ENCODE assay signal across 11 cellular contexts in the genomic region with DNA sequence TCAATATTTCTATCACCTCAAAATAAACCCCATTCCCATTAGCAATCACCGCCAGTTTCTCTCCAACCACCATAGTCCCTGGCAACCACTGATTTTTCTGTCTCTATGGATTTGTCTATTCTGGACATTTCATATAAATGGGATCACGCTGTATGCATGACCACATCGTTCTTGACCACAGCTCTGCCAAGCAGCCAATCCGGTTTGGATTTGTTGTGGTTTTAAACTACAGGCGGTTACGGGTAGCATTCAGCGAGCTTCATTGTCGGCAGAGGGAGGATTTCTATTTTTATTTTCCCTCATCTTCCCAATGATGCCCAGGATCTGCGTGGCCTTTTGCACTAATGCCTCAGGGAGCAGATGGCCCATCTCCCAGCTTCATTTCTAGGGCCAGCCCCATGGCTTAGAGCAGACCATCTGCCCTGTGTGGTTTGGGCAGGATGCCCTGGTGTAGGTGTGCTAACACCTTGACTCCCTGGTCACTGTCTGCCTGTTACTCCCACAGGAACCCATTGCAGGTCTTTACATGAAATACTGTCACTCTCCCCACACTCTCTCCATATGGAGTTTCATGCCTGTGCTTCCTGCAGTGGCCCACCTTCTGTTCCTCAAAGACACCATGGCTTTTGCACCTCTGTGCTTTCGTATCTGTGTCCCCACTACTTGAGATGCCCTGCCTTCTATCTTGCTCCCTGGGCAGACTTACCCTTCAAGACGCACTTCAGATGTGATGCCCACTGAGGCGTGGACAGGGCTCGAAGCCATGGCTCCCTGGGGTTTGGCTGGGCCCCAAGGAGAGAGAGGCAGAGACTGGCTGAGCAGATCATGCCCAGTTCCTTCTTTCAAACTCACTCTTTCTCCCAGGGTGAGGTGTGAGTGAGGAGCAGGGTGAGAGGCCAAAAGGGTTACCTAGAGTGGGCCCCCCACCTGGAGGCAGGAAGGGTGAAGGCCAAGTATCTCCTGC. TPM values are rescaled to one million over a fixed set of nuclear protein-coding genes. Genes with fewer than 3 reads are reported as not detected.
DNase-seq lines count a peak whose midpoint lies in the region; ATAC-seq, FAIRE-seq and TF ChIP-seq lines count a peak whose summit lies in the region.
"Had no signal": no experiment of that assay in that cellular context is flagged by ENCODE, and none has a peak within 500 bp of the region (broad histone marks: within the 10 kb centered on the region; RNA-seq: fewer than 3 reads in every experiment).

No MANE protein-coding gene starts in this region.

- no peaks in the 10 kb centered on the region for H3K36me3 ChIP-seq in BLaER1

- no peak overlapping the region for H3K27ac Mint-ChIP-seq in effector memory CD8-positive, alpha-beta T cell
- H3K27ac Mint-ChIP-seq: endodermal cell had no signal

- H3K4me2 ChIP-seq in BLaER1: peak overlapping the region; percentile 64

- FAIRE-seq in RCC 7860 (lab: Jason Lieb, UNC): peak; percentile 83

- no peaks in the 10 kb centered on the region for H4K20me1 ChIP-seq in BLaER1

- no peak overlapping the region for H3K27ac ChIP-seq in BLaER1

- no peaks in the 10 kb centered on the region for H3K9me3 Mint-ChIP-seq in effector memory CD8-positive, alpha-beta T cell
- H3K9me3 Mint-ChIP-seq: endodermal cell had no signal

- DNase-seq in DMS79 treated with DMSO at 0.1 percent for 48 hours (lab: John Stamatoyannopoulos, UW) (peak; percentile 57), RCC 7860 (ENCODE audit: low spot score) (peak; percentile 76), SK-N-DZ (ENCODE audit: low spot score) (no peak), putamen (ENCODE audit: low spot score) (no peak), omental fat pad (ENCODE audit: low spot score) (no peak)
- no peak for DNase-seq in effector memory CD8-positive, alpha-beta T cell
- no peak for DNase-seq in activated CD8-positive, alpha-beta memory T cell treated with anti-CD3 and anti-CD28 coated beads, Interleukin-2, amount 50 U/mL, for 4 hours
- DNase-seq: endodermal cell; stimulated activated CD8-positive, alpha-beta memory T cell treated with anti-CD3 and anti-CD28 coated beads, Interleukin-4, amount 100 ng/mL, for 48 hours had no signal

- no peaks in the 10 kb centered on the region for H3K27me3 Mint-ChIP-seq in effector memory CD8-positive, alpha-beta T cell

- peaks cover 6% of the 10 kb centered on the region for H3K36me3 Mint-ChIP-seq in effector memory CD8-positive, alpha-beta T cell (ENCODE audit: insufficient read depth)

- H3K27me3 ChIP-seq in BLaER1: no peaks in the 10 kb centered on the region

- TF ChIP-seq CTCF in omental fat pad (IDR thresholded peaks at IDR 0.05): no peak

- peaks cover 8 to 13% of the 10 kb centered on the region in 2 donors for H3K4me1 Mint-ChIP-seq in effector memory CD8-positive, alpha-beta T cell (ENCODE audit: low read depth in 2 of 2)

- H3K4me1 ChIP-seq in BLaER1: peaks cover 23% of the 10 kb centered on the region

- peak; percentile 22 for ATAC-seq in effector memory CD8-positive, alpha-beta T cell (replicated peaks)
- ATAC-seq in omental fat pad (ENCODE audit: low FRiP score): no peak
- ATAC-seq: mucosa of descending colon had no signal

- H3K4me3 Mint-ChIP-seq in effector memory CD8-positive, alpha-beta T cell: no peak overlapping the region
- H3K4me3 Mint-ChIP-seq: endodermal cell had no signal

- no peak overlapping the region for H3K9ac ChIP-seq in BLaER1

- no peak overlapping the region for H3K4me3 ChIP-seq in BLaER1
- H3K4me3 ChIP-seq: mucosa of descending colon had no signal

- no peaks in the 10 kb centered on the region for H3K9me3 ChIP-seq in BLaER1
- H3K9me3 ChIP-seq: mucosa of descending colon had no signal

RNA-seq across cellular contexts. Expression of gene SDCBP2, which starts 26.1 kb away (rescaled TPM):
- 1.3 and 1.9 TPM in 2 replicates for polyA plus RNA-seq in SK-N-DZ (2014; cell fraction: cytosol; rRNA removed)
- polyA plus RNA-seq in SK-N-DZ (2014; cell fraction: nucleus; rRNA removed): 1.4 and 3.5 TPM in 2 replicates
- 10 to 100 TPM in 2 of 4 donors, 1 to 10 TPM in 2; 7.7 to 18.0 (median 9.8) TPM for total RNA-seq in omental fat pad

RNA-seq across cellular contexts. Expression of gene SNPH, which starts 36.8 kb away (rescaled TPM):
- polyA plus RNA-seq in SK-N-DZ (2014; cell fraction: cytosol; rRNA removed): 4.7 and 5.5 TPM in 2 replicates
- polyA plus RNA-seq in SK-N-DZ (2014; cell fraction: nucleus; rRNA removed): 7.0 and 10.6 TPM in 2 replicates
- total RNA-seq in omental fat pad: 1 to 10 TPM; 2.0 to 3.9 (median 2.5) TPM

Comparison
In these comparisons a context has a peak if more than half of its experiments do, and no peak if none do; other contexts are left out.
1. DNase-seq: peak in DMS79 treated with DMSO at 0.1 percent for 48 hours (single experiment) and RCC 7860 (single experiment); none in effector memory CD8-positive, alpha-beta T cell (0 of 3), SK-N-DZ (single experiment), putamen (single experiment), omental fat pad (single experiment) and activated CD8-positive, alpha-beta memory T cell treated with anti-CD3 and anti-CD28 coated beads, Interleukin-2, amount 50 U/mL, for 4 hours (single experiment).